8 cellular contexts compared by ENCODE assay signal in the genomic region with DNA sequence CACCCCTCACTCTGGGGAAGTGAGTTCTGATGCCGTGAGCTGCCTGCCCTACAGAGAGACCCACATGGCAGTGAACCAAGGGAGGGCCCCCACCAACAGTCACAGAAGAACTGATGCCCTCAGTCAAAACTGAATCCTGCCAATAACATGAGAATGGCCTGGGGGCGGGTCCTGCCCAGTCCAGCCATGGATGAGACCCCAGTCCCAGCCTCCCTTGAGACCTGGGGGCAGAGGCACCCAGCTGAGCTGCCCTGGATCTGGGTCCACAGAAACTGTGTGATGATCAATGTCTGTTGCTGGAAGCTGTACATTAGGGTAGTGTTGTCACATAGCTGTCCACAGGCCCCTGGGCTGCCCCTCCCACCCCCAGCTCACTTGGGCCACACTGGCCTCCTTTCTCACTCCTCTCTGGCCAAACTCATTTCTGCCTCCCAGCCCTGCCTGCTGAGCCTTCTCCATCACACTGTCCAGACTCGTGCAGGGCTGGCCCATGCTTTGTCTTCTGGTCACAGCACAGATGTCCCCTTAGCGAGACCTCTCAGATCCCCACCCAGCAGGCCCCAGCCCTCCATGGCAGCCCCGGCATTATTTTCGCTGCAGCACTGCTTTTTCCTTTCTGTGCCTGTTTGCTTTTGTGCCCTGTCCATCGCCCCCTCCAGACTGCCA. TPM values are rescaled to one million over a fixed set of nuclear protein-coding genes. Genes with fewer than 3 reads are reported as not detected.
DNase-seq lines count a peak whose midpoint lies in the region; ATAC-seq lines count a peak whose summit lies in the region.

No MANE protein-coding gene starts in this region.

- H3K4me3 ChIP-seq in right cardiac atrium (ENCODE audit: low read length) (no peak overlapping the region), muscle layer of duodenum (ENCODE audit: low read depth in 1 of 2, low read length in 2 of 2) (no peak overlapping the region)

- intact Hi-C loops in right cardiac atrium (cut with DNase I) (loop anchor here (2.0 to 10.0 kb wide), 4 partner anchors 44 to 110 kb away; no protein-coding TSS in a partner anchor), left ventricle myocardium superior (cut with micrococcal nuclease) (loop anchor here (2.0 to 10.0 kb wide), 2 partner anchors 42 to 112 kb away; partner anchors contain the start of gene GTF3C5)

- no peak overlapping the region for H3K27ac ChIP-seq in right cardiac atrium (ENCODE audit: low read length)
- peak overlapping the region; percentile 8 for H3K27ac ChIP-seq in angular gyrus (ENCODE audit: low read depth, low read length)
- H3K27ac ChIP-seq in muscle layer of duodenum (ENCODE audit: low read length), result peak overlapping the region; percentile 72

- DNase-seq in right cardiac atrium (peak; percentile 16 to 49 (median 31)), left ventricle myocardium superior (no peak)
- DNase-seq in stimulated activated CD4-positive, alpha-beta T cell treated with anti-CD3 and anti-CD28 coated beads, Interleukin-12 subunit alpha, Interleukin-12 subunit beta, amount 100 ng/mL, for 4 hours, result no peak
- DNase-seq in activated CD4-positive, alpha-beta T cell treated with anti-CD3 and anti-CD28 coated beads, Interleukin-2, amount 50 U/mL, for 4 hours, result no peak

- no peaks in the 10 kb centered on the region for H3K36me3 ChIP-seq in muscle layer of duodenum (ENCODE audit: control insufficient read depth in 1 of 2, insufficient read depth in 2 of 2, low read length in 2 of 2)

- 69% methylated on average over 7 of the region's 7 CpGs for WGBS in right cardiac atrium

- H3K9me3 ChIP-seq in right cardiac atrium (ENCODE audit: control insufficient read depth, low read length) (no peaks in the 10 kb centered on the region), muscle layer of duodenum (ENCODE audit: control insufficient read depth in 1 of 2, low read length in 2 of 2) (no peaks in the 10 kb centered on the region)

- H3K27me3 ChIP-seq in right cardiac atrium (ENCODE audit: control insufficient read depth, insufficient read depth), result no peaks in the 10 kb centered on the region
- H3K27me3 ChIP-seq in muscle layer of duodenum (ENCODE audit: low read depth, low read length), result no peaks in the 10 kb centered on the region

- no peak for ATAC-seq in right cardiac atrium
- no peak for ATAC-seq in left ventricle myocardium superior
- ATAC-seq in HG02884 (IDR thresholded peaks at IDR 0.05; ENCODE audit: unreplicated experiment), result no peak
- ATAC-seq in HG03520 (IDR thresholded peaks at IDR 0.05; ENCODE audit: unreplicated experiment), result no peak

- H3K4me1 ChIP-seq in right cardiac atrium (ENCODE audit: control insufficient read depth, insufficient read depth, low read length), result peaks cover 5% of the 10 kb centered on the region
- H3K4me1 ChIP-seq in muscle layer of duodenum (ENCODE audit: control insufficient read depth in 1 of 2, insufficient read depth in 2 of 2, low read length in 2 of 2), result peaks cover 7 to 50% of the 10 kb centered on the region in 2 donors

RNA-seq across cellular contexts. Expression of gene GBGT1, which starts 16.8 kb away (rescaled TPM):
- total RNA-seq in right cardiac atrium (10 to 100 TPM in 3 of 4 donors, 1 to 10 TPM in 1; 9.6 to 12.8 (median 11.3) TPM), left ventricle myocardium superior (6.2 TPM)
- 7.4 TPM for polyA plus RNA-seq in right cardiac atrium

RNA-seq across cellular contexts. Expression of gene RALGDS, which starts 25.8 kb away (rescaled TPM):
- 10 to 100 TPM; 18.5 to 36.3 (median 32.1) TPM for total RNA-seq in right cardiac atrium
- polyA plus RNA-seq in right cardiac atrium, result 33.8 TPM
- 33.1 TPM for total RNA-seq in left ventricle myocardium superior

Comparison
In these comparisons a context has a peak if more than half of its experiments do, and no peak if none do; other contexts are left out.
1. DNase-seq: peak in right cardiac atrium (3 of 3); none in left ventricle myocardium superior (single experiment), stimulated activated CD4-positive, alpha-beta T cell treated with anti-CD3 and anti-CD28 coated beads, Interleukin-12 subunit alpha, Interleukin-12 subunit beta, amount 100 ng/mL, for 4 hours (single experiment) and activated CD4-positive, alpha-beta T cell treated with anti-CD3 and anti-CD28 coated beads, Interleukin-2, amount 50 U/mL, for 4 hours (0 of 2).